29 cellular contexts compared by ENCODE assay signal in genomic region chr6:127303917-127304316, GRCh38. TPM values are rescaled to one million over a fixed set of nuclear protein-coding genes. Genes with fewer than 3 reads are reported as not detected.
DNase-seq lines count a peak whose midpoint lies in the region; ATAC-seq, FAIRE-seq and TF ChIP-seq lines count a peak whose summit lies in the region.
"Had no signal": no experiment of that assay in that cellular context is flagged by ENCODE, and none has a peak within 500 bp of the region (broad histone marks: within the 10 kb centered on the region; RNA-seq: fewer than 3 reads in every experiment).

No MANE protein-coding gene starts in this region.

- no peak overlapping the region for H3K4me3 Mint-ChIP-seq in chondrocyte (ENCODE audit: unreplicated experiment)
- H3K4me3 Mint-ChIP-seq: activated CD4-positive, alpha-beta T cell treated with anti-CD3 and anti-CD28 coated beads for 36 hours; stimulated activated naive CD8-positive, alpha-beta T cell treated with anti-CD3 and anti-CD28 coated beads, Interleukin-15, Interleukin-2, amounts not matched to agents 100 ng/mL and 50 ng/mL, for 24 hours; T-helper 17 cell had no signal

- H3K4me1 Mint-ChIP-seq in chondrocyte (ENCODE audit: low read depth): peaks cover 24% of the 10 kb centered on the region

- RAD21 ChIA-PET in GM12878 (lab: Charles Lee; ENCODE audit: unreplicated experiment): interaction anchor here (0.9 to 2.5 kb wide), 16 partner anchors 10 to 245 kb away, joined by 3 to 41 read pairs (median 4); partner anchors contain the start of genes ECHDC1, KIAA0408 and RNF146

- H3K4me3 ChIP-seq in right cardiac atrium (ENCODE audit: low read length) (no peak overlapping the region), left ventricle myocardium inferior (no peak overlapping the region), GM12878 (no peak overlapping the region), mucosa of descending colon (no peak overlapping the region)
- H3K4me3 ChIP-seq: heart left ventricle, thyroid gland had no signal

- TF ChIP-seq EP300 in GM12878 (IDR thresholded peaks at IDR 0.05; ENCODE audit: borderline replicate concordance in 1 of 2, control insufficient read depth in 1 of 2, low read depth in 2 of 2, low read length in 2 of 2): no peak

- ATAC-seq in right cardiac atrium (peak; percentile 14 to 16), GM12878 (peak; percentile 34), mucosa of descending colon (peak; percentile 21)
- ATAC-seq: activated CD4-positive, alpha-beta T cell treated with anti-CD3 and anti-CD28 coated beads for 36 hours; T-helper 17 cell had no signal

- in situ Hi-C loops in GM12878 (cut with MboI): loop anchor here (10.0 kb wide), 1 partner anchor 231 kb away; no protein-coding TSS in a partner anchor

- no peak overlapping the region for H3K4me2 ChIP-seq in GM12878 (ENCODE audit: control insufficient read depth, insufficient read depth)
- H3K4me2 ChIP-seq: SK-N-SH had no signal

- H3K27me3 ChIP-seq in right cardiac atrium (ENCODE audit: control insufficient read depth, insufficient read depth): no peaks in the 10 kb centered on the region
- H3K27me3 ChIP-seq in left ventricle myocardium inferior (ENCODE audit: low read depth): no peaks in the 10 kb centered on the region
- H3K27me3 ChIP-seq in GM12878 (replicated peaks in 1 of 2; ENCODE audit: control insufficient read depth in 2 of 2, insufficient read depth in 2 of 2, low read length in 1 of 2): no peaks in the 10 kb centered on the region
- H3K27me3 ChIP-seq: BE2C, heart left ventricle, neutrophil, thyroid gland had no signal

- POLR2A ChIA-PET in GM12878 (lab: Charles Lee): interaction anchor here (1.1 kb wide), 2 partner anchors 36 to 37 kb away, joined by 3 read pairs; partner anchors contain the start of gene RNF146

- no peaks in the 10 kb centered on the region for H3K9me3 ChIP-seq in right cardiac atrium (ENCODE audit: control insufficient read depth, low read length)
- peaks cover 27% of the 10 kb centered on the region for H3K9me3 ChIP-seq in left ventricle myocardium inferior (replicated peaks)
- peaks cover 3% of the 10 kb centered on the region; the same call in 2 of the 3 replicates for H3K9me3 ChIP-seq in GM12878 (replicated peaks; ENCODE audit: control insufficient read depth, insufficient read depth, low read length)
- H3K9me3 ChIP-seq in mucosa of descending colon: no peaks in the 10 kb centered on the region
- H3K9me3 ChIP-seq: BE2C, neutrophil, SK-N-SH, thyroid gland had no signal

- BruUV-seq in GM12878 (replicated peaks; lab: Mats Ljungman, UMichigan): no TSS peak

- no peaks in the 10 kb centered on the region; the same call in 1 of the 2 replicates for H3K79me2 ChIP-seq in GM12878 (ENCODE audit: control insufficient read depth, insufficient read depth, low read length)

- no peak for TF ChIP-seq CTCF in left ventricle myocardium inferior (IDR thresholded peaks at IDR 0.05; ENCODE audit: borderline replicate concordance)
- TF ChIP-seq CTCF in GM12878 (IDR thresholded peaks at IDR 0.05 in 2 of 3, conservative IDR thresholded peaks at IDR 0.05 in 1 of 3; ENCODE audit: control insufficient read depth in 2 of 3, extremely low read depth in 1 of 3, insufficient read depth in 1 of 3, low read depth in 3 of 3, low read length in 3 of 3): no peak
- TF ChIP-seq CTCF in mucosa of descending colon (IDR thresholded peaks at IDR 0.05): no peak
- TF ChIP-seq CTCF in chondrocyte (IDR thresholded peaks at IDR 0.05): no peak

- H3K4me1 ChIP-seq in right cardiac atrium (ENCODE audit: control insufficient read depth, insufficient read depth, low read length) (peaks cover 3% of the 10 kb centered on the region), left ventricle myocardium inferior (peaks cover 33% of the 10 kb centered on the region), GM12878 (ENCODE audit: control insufficient read depth, insufficient read depth, low read length) (peaks cover 5% of the 10 kb centered on the region), mucosa of descending colon (ENCODE audit: low read depth) (no peaks in the 10 kb centered on the region)
- H3K4me1 ChIP-seq: BE2C had no signal

- DNase-seq in right cardiac atrium (no peak), left ventricle myocardium inferior (no peak), GM12878 (ENCODE audit: low read depth, low spot score) (no peak), mucosa of descending colon (no peak), NCI-H2227 treated with DMSO at 0.1 percent for 48 hours (lab: John Stamatoyannopoulos, UW) (no peak), NCI-H345 treated with DMSO at 0.1 percent for 48 hours (lab: John Stamatoyannopoulos, UW; ENCODE audit: unreplicated experiment) (no peak), chondrocyte (ENCODE audit: low spot score) (no peak), T-helper 1 cell (no peak)
- DNase-seq: activated CD4-positive, alpha-beta T cell treated with anti-CD3 and anti-CD28 coated beads for 36 hours; activated naive CD4-positive, alpha-beta T cell treated with Interleukin-2 at 50 U/mL for 16 hours; activated T-cell treated with anti-CD3 and anti-CD28 coated beads, Interleukin-2, amount 50 U/mL, for 1 hour; BE2C; COR-L47; effector CD4-positive, alpha-beta T cell; foreskin fibroblast; heart left ventricle; MM.1S; NCI-H1417; NCI-H2029 treated with DMSO at 0.1 percent for 48 hours; NCI-H226; SK-N-SH; stimulated activated CD4-positive, alpha-beta T cell treated with anti-CD3 and anti-CD28 coated beads, Interleukin-15, amount 100 ng/mL, for 24 hours; T-helper 17 cell; thyroid gland had no signal

- no peaks in the 10 kb centered on the region for H3K27me3 Mint-ChIP-seq in chondrocyte (ENCODE audit: low read depth)
- H3K27me3 Mint-ChIP-seq: activated CD4-positive, alpha-beta T cell treated with anti-CD3 and anti-CD28 coated beads for 36 hours; stimulated activated naive CD8-positive, alpha-beta T cell treated with anti-CD3 and anti-CD28 coated beads, Interleukin-15, Interleukin-2, amounts not matched to agents 100 ng/mL and 50 ng/mL, for 24 hours; T-helper 17 cell had no signal

- peaks cover 24% of the 10 kb centered on the region for H3K36me3 Mint-ChIP-seq in chondrocyte (ENCODE audit: low read depth)

- no peak for FAIRE-seq in GM12878 (lab: Jason Lieb, UNC)
- FAIRE-seq: G401.6, H54 had no signal

- peaks cover 19% of the 10 kb centered on the region for H3K9me3 Mint-ChIP-seq in chondrocyte (ENCODE audit: low read depth)

- TF ChIP-seq RAD21 in GM12878 (IDR thresholded peaks at IDR 0.05; ENCODE audit: insufficient read depth, low read depth, low read length): no peak

- H3K27ac ChIP-seq in right cardiac atrium (ENCODE audit: low read length) (no peak overlapping the region), left ventricle myocardium inferior (replicated peaks) (no peak overlapping the region), GM12878 (ENCODE audit: control insufficient read depth, insufficient read depth) (no peak overlapping the region)
- H3K27ac ChIP-seq: heart left ventricle, neutrophil, RWPE1, thyroid gland had no signal

- 90% methylated on average over 3 of the region's 3 CpGs for WGBS in right cardiac atrium
- WGBS in GM12878 (ENCODE audit: insufficient coverage, insufficient replicate concordance, low lambda C conversion rate, missing lambda C conversion rate): 94% methylated on average over 3 of the region's 3 CpGs

- no peaks in the 10 kb centered on the region for H4K20me1 ChIP-seq in GM12878 (ENCODE audit: control insufficient read depth, insufficient read depth)

- intact Hi-C loops in right cardiac atrium (cut with DNase I) (loop anchor here in 1 of 4 donors (10.0 kb wide), 2 partner anchors 121 to 231 kb away; no protein-coding TSS in a partner anchor), left ventricle myocardium inferior (cut with micrococcal nuclease) (loop anchor here (10.0 kb wide), 2 partner anchors 141 to 231 kb away; no protein-coding TSS in a partner anchor), GM12878 (cut with micrococcal nuclease; ENCODE audit: unreplicated experiment) (loop anchor here (2.0 kb wide), 2 partner anchors 159 to 235 kb away; no protein-coding TSS in a partner anchor), mucosa of descending colon (cut with DNase I, micrococcal nuclease) (loop anchor here in 1 of 2 donors (5.0 kb wide), 1 partner anchor 118 kb away; no protein-coding TSS in a partner anchor)

- H3K36me3 ChIP-seq in left ventricle myocardium inferior (peaks cover 26% of the 10 kb centered on the region), GM12878 (ENCODE audit: control insufficient read depth in 2 of 2, insufficient read depth in 2 of 2, low read length in 1 of 2) (peaks cover 0 to 5% of the 10 kb centered on the region in 2 experiments; a peak in 1 of 4 replicates), mucosa of descending colon (ENCODE audit: low read depth) (no peaks in the 10 kb centered on the region)
- H3K36me3 ChIP-seq: thyroid gland had no signal

- CTCF ChIA-PET in GM12878 (lab: Yijun Ruan, JAX): interaction anchor here (0.6 to 5.5 kb wide), 16 partner anchors 9 to 236 kb away, joined by 3 to 81 read pairs (median 4); no protein-coding TSS in a partner anchor

- no peak for TF ChIP-seq POLR2A in GM12878 (IDR thresholded peaks at IDR 0.05; ENCODE audit: low read depth, low read length)

- H3K9ac ChIP-seq in GM12878 (ENCODE audit: control insufficient read depth, insufficient read depth, low read length): no peak overlapping the region
- H3K9ac ChIP-seq: SK-N-SH had no signal

- no peak overlapping the region for H2AFZ ChIP-seq in GM12878 (ENCODE audit: control insufficient read depth, low read depth, low read length)

- SMC1A ChIA-PET in GM12878 (lab: Charles Lee; ENCODE audit: uncharacterized antibody, unreplicated experiment): interaction anchor here (0.7 to 3.7 kb wide), 17 partner anchors 9 to 235 kb away, joined by 3 to 44 read pairs (median 5); no protein-coding TSS in a partner anchor

- H3K27ac Mint-ChIP-seq in chondrocyte (ENCODE audit: unreplicated experiment): no peak overlapping the region
- H3K27ac Mint-ChIP-seq: activated CD4-positive, alpha-beta T cell treated with anti-CD3 and anti-CD28 coated beads for 36 hours; T-helper 17 cell had no signal

RNA-seq across cellular contexts. Expression of gene RNF146, which starts 37.3 kb away (rescaled TPM):
- total RNA-seq in right cardiac atrium: 10 to 100 TPM; 42.9 to 50.8 (median 46.2) TPM
- polyA plus RNA-seq in right cardiac atrium: 34.6 TPM
- total RNA-seq in left ventricle myocardium inferior: 48.7 TPM
- 53.0 and 53.9 TPM in 2 replicates for total RNA-seq in GM12878 (2013; cell fraction: nucleolus; rRNA removed)
- 15.4 and 20.2 TPM in 2 replicates for total RNA-seq in GM12878 (2014; rRNA removed)
- 17.9 and 20.6 TPM in 2 replicates for total RNA-seq in GM12878 (2014; rRNA removed; fragmentation: Illumina TruSeq; extraction: Trizol)
- total RNA-seq in GM12878 (2021): 15.8 and 16.0 TPM in 2 replicates
- polyA plus RNA-seq in GM12878 (2011; ENCODE audit: low read depth): 8.8 TPM
- polyA plus RNA-seq in GM12878 (2011; rRNA removed): 33.0 and 44.4 TPM in 2 replicates
- polyA plus RNA-seq in GM12878 (2011; cell fraction: cytosol; rRNA removed): 14.5 and 15.3 TPM in 2 replicates
- 31.3 and 42.4 TPM in 2 replicates for polyA plus RNA-seq in GM12878 (2011; cell fraction: nucleus; rRNA removed)
- polyA plus RNA-seq in GM12878 (2012): 12.5 and 16.2 TPM in 2 replicates
- 18.0 and 25.0 TPM in 2 replicates for polyA plus RNA-seq in GM12878 (2014; fragmentation: Illumina TruSeq; extraction: Trizol)
- 10 to 100 TPM in 1 of 2 experiments, 1 to 10 TPM in 1; 9.3 to 12.4 TPM for polyA plus RNA-seq in GM12878 (2014; fragmentation: Nextera tagmentation; extraction: Ambion mirVana)
- polyA plus RNA-seq in GM12878 (2014; rRNA removed): 18.6 and 21.9 TPM in 2 replicates
- polyA plus RNA-seq in GM12878 (2016; fragmentation: Nextera tagmentation; extraction: Ambion mirVana): 10 to 100 TPM; 17.7 to 18.0 TPM
- polyA minus RNA-seq in GM12878 (2011; rRNA and poly(A)+ RNA removed): 21.8 and 26.9 TPM in 2 replicates
- polyA minus RNA-seq in GM12878 (2011; cell fraction: cytosol; rRNA and poly(A)+ RNA removed): 5.5 and 6.1 TPM in 2 replicates
- 22.0 and 23.5 TPM in 2 replicates for polyA minus RNA-seq in GM12878 (2011; cell fraction: nucleus; rRNA and poly(A)+ RNA removed)
- 10 to 100 TPM; 25.1 to 48.6 (median 29.5) TPM for total RNA-seq in mucosa of descending colon
- 48.1 to 62.8 TPM (median 49.4 TPM) in 3 replicates for total RNA-seq in chondrocyte

RNA-seq across cellular contexts. Expression of gene ECHDC1, which starts 39.5 kb away (rescaled TPM):
- total RNA-seq in right cardiac atrium: 10 to 100 TPM; 32.9 to 40.5 (median 36.0) TPM
- polyA plus RNA-seq in right cardiac atrium: 31.9 TPM
- total RNA-seq in left ventricle myocardium inferior: 39.7 TPM
- 154 and 165 TPM in 2 replicates for total RNA-seq in GM12878 (2013; cell fraction: nucleolus; rRNA removed)
- 46.2 and 48.6 TPM in 2 replicates for total RNA-seq in GM12878 (2014; rRNA removed)
- 67.8 and 69.8 TPM in 2 replicates for total RNA-seq in GM12878 (2014; rRNA removed; fragmentation: Illumina TruSeq; extraction: Trizol)
- total RNA-seq in GM12878 (2021): 49.5 and 57.0 TPM in 2 replicates
- 41.8 TPM for polyA plus RNA-seq in GM12878 (2011; ENCODE audit: low read depth)
- polyA plus RNA-seq in GM12878 (2011; rRNA removed): 52.3 and 87.7 TPM in 2 replicates
- polyA plus RNA-seq in GM12878 (2011; cell fraction: cytosol; rRNA removed): 16.8 and 19.9 TPM in 2 replicates
- 23.3 and 24.7 TPM in 2 replicates for polyA plus RNA-seq in GM12878 (2011; cell fraction: nucleus; rRNA removed)
- 37.6 and 45.2 TPM in 2 replicates for polyA plus RNA-seq in GM12878 (2012)
- polyA plus RNA-seq in GM12878 (2014; fragmentation: Illumina TruSeq; extraction: Trizol): 85.8 and 123 TPM in 2 replicates
- polyA plus RNA-seq in GM12878 (2014; fragmentation: Nextera tagmentation; extraction: Ambion mirVana): 10 to 100 TPM; 71.6 to 85.4 TPM
- 41.8 and 51.2 TPM in 2 replicates for polyA plus RNA-seq in GM12878 (2014; rRNA removed)
- polyA plus RNA-seq in GM12878 (2016; fragmentation: Nextera tagmentation; extraction: Ambion mirVana): 100 to 1,000 TPM; 106 to 111 TPM
- polyA minus RNA-seq in GM12878 (2011; rRNA and poly(A)+ RNA removed): 28.8 and 40.7 TPM in 2 replicates
- 10.9 and 29.3 TPM in 2 replicates for polyA minus RNA-seq in GM12878 (2011; cell fraction: cytosol; rRNA and poly(A)+ RNA removed)
- 28.0 and 38.0 TPM in 2 replicates for polyA minus RNA-seq in GM12878 (2011; cell fraction: nucleus; rRNA and poly(A)+ RNA removed)
- total RNA-seq in mucosa of descending colon: 100 to 1,000 TPM in 2 of 3 donors, 10 to 100 TPM in 1; 78.1 to 104 (median 102) TPM
- total RNA-seq in chondrocyte: 35.7 to 47.4 TPM (median 40.4 TPM) in 3 replicates
